ENCODE assay signal across 25 cellular contexts in genomic region chr2:223165423-223166214, GRCh38.
"Had no signal": no experiment of that assay in that cellular context is flagged by ENCODE, and none has a peak within 500 bp of the region (broad histone marks: within the 10 kb centered on the region; RNA-seq: fewer than 3 reads in every experiment).

No MANE protein-coding gene starts in this region.

- H3K27me3 ChIP-seq: Peyer's patch, SJCRH30 had no signal

- FAIRE-seq: astrocyte had no signal

- H3K27ac ChIP-seq: KMS-11, RWPE1, SJCRH30 had no signal

- H3K9me3 ChIP-seq: Peyer's patch, SJCRH30 had no signal

- H3K4me1 ChIP-seq: Peyer's patch had no signal

- H3K36me3 ChIP-seq: Peyer's patch, SJCRH30 had no signal

- ATAC-seq: activated naive CD4-positive, alpha-beta T cell treated with anti-CD3 and anti-CD28 coated beads, Interleukin-2, amount 50 U/mL, for 72 hours; activated naive CD8-positive, alpha-beta T cell treated with anti-CD3 and anti-CD28 coated beads, Interleukin-2, amount 50 U/mL, for 24 hours; activated T-cell treated with anti-CD3 and anti-CD28 coated beads, Interleukin-2, amount 50 U/mL, for 4 hours; T-helper 17 cell had no signal

- DNase-seq: activated B cell treated with CpG ODN at 0.5 μM for 24 hours; activated CD4-positive, alpha-beta memory T cell treated with anti-CD3 and anti-CD28 coated beads for 36 hours; activated CD4-positive, alpha-beta T cell treated with anti-CD3 and anti-CD28 coated beads for 1 hour; activated CD4-positive, alpha-beta T cell treated with anti-CD3 and anti-CD28 coated beads, Interleukin-2, amount 10 ng/mL, durations not matched to agents 24 days and 14 days; activated CD8-positive, alpha-beta memory T cell treated with anti-CD3 and anti-CD28 coated beads for 24 hours; activated effector memory CD4-positive, alpha-beta T cell treated with anti-CD3 and anti-CD28 coated beads, Interleukin-2, amount 50 U/mL, for 16 hours; activated naive CD4-positive, alpha-beta T cell treated with Interleukin-2 at 50 U/mL for 16 hours; activated naive CD8-positive, alpha-beta T cell treated with anti-CD3 and anti-CD28 coated beads, Interleukin-2, amount 50 U/mL, for 24 hours; activated T-cell treated with anti-CD3 and anti-CD28 coated beads, Interleukin-2, amount 50 U/mL, for 4 hours; amygdala; NCI-H1092; NCI-H1417; NCI-H1694; NCI-H2029; NCI-H2107; NCI-H526; Right ventricle myocardium superior; SJCRH30; T-helper 17 cell; T-helper 9 cell had no signal

- H3K4me3 ChIP-seq: Peyer's patch, SJCRH30 had no signal
